15 cellular contexts compared by ENCODE assay signal in the genomic region with DNA sequence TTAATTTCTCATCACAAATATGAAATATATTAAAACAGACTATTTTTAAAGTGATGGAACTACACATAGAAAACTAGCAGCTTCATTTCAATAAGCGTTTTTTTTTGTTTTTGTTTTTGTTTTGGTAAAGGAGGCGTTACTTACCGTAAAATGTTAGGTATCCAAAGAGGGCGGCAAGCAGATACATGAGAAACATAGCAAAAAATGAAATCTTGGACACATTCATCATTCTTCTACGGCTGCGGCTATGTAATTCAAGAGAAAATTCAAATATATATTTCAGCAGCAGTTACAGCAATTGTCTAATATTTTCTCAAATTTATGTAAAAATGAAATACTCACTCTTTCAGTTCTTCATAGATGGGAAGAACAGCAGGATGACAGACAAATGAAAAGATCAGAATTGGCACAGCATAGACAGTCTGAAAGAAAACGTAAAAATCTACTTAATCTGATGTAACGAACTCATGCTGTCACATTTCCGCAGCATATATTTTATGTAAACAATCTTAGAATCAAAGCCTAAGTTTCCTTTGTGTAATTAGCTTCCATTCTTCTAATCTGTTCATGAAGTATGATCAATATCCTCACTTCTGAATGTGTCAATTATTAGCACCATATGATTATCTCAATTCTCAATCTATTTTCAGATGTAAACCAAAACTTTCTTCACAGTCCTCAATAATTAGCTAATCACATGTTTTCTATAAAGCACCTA. TPM values are rescaled to one million over a fixed set of nuclear protein-coding genes. Genes with fewer than 3 reads are reported as not detected.
DNase-seq lines count a peak whose midpoint lies in the region; ATAC-seq and TF ChIP-seq lines count a peak whose summit lies in the region.
"Had no signal": no experiment of that assay in that cellular context is flagged by ENCODE, and none has a peak within 500 bp of the region (broad histone marks: within the 10 kb centered on the region; RNA-seq: fewer than 3 reads in every experiment).

No MANE protein-coding gene starts in this region.

- no peak overlapping the region for H3K4me3 Mint-ChIP-seq in CD8-positive, alpha-beta T cell
- peak overlapping the region; percentile 21 for H3K4me3 Mint-ChIP-seq in progenitor cell of endocrine pancreas (ENCODE audit: low read depth)
- H3K4me3 Mint-ChIP-seq: activated CD4-positive, alpha-beta T cell treated with anti-CD3 and anti-CD28 coated beads, Interleukin-2, amount 10 ng/mL, durations not matched to agents 24 days and 14 days; CD14-positive monocyte had no signal

- POLR2A ChIA-PET in CD8-positive, alpha-beta T cell (lab: Charles Lee): interaction anchor here (0.7 to 1.8 kb wide), 2 partner anchors 7 to 168 kb away, joined by 3 to 9 read pairs; no protein-coding TSS in a partner anchor

- peaks cover 93% of the 10 kb centered on the region for H3K36me3 Mint-ChIP-seq in CD8-positive, alpha-beta T cell
- peaks cover 73% of the 10 kb centered on the region for H3K36me3 Mint-ChIP-seq in progenitor cell of endocrine pancreas (ENCODE audit: insufficient read depth)

- peak overlapping the region; percentile 86 for H3K27ac Mint-ChIP-seq in CD8-positive, alpha-beta T cell
- H3K27ac Mint-ChIP-seq in progenitor cell of endocrine pancreas: peak overlapping the region; percentile 69
- H3K27ac Mint-ChIP-seq: activated CD4-positive, alpha-beta T cell treated with anti-CD3 and anti-CD28 coated beads, Interleukin-2, amount 10 ng/mL, durations not matched to agents 24 days and 14 days had no signal

- peaks cover 57% of the 10 kb centered on the region for H3K4me1 ChIP-seq in CD8-positive, alpha-beta T cell (ENCODE audit: insufficient read depth, low read length)
- H3K4me1 ChIP-seq in foreskin keratinocyte: peaks cover 58% of the 10 kb centered on the region

- H3K27me3 Mint-ChIP-seq in CD8-positive, alpha-beta T cell (ENCODE audit: low read depth): no peaks in the 10 kb centered on the region
- no peaks in the 10 kb centered on the region for H3K27me3 Mint-ChIP-seq in progenitor cell of endocrine pancreas
- H3K27me3 Mint-ChIP-seq: activated CD4-positive, alpha-beta T cell treated with anti-CD3 and anti-CD28 coated beads, Interleukin-2, amount 10 ng/mL, durations not matched to agents 24 days and 14 days had no signal

- DNase-seq in CD8-positive, alpha-beta T cell: no peak
- DNase-seq in coronary artery (ENCODE audit: low spot score) (no peak), progenitor cell of endocrine pancreas (ENCODE audit: low spot score, unreplicated experiment) (no peak), foreskin keratinocyte (no peak), AG08395 (ENCODE audit: low spot score) (no peak)
- no peak for DNase-seq in stimulated activated CD4-positive, alpha-beta T cell treated with anti-CD3 and anti-CD28 coated beads, Interleukin-4, amount 100 ng/mL, for 4 hours
- DNase-seq: activated CD4-positive, alpha-beta T cell treated with anti-CD3 and anti-CD28 coated beads, Interleukin-2, amount 10 ng/mL, durations not matched to agents 24 days and 14 days; foreskin melanocyte; mucosa of descending colon; NCI-H446 treated with DMSO at 0.1 percent for 48 hours; OCI-M1 had no signal

- CTCF ChIA-PET in CD8-positive, alpha-beta T cell (lab: Charles Lee): interaction anchor here (1.1 to 1.8 kb wide), 3 partner anchors 298 to 314 kb away, joined by 3 to 5 read pairs (median 3); no protein-coding TSS in a partner anchor

- H3K9me3 ChIP-seq in CD8-positive, alpha-beta T cell (ENCODE audit: low read length): no peaks in the 10 kb centered on the region
- H3K9me3 ChIP-seq: mucosa of descending colon, vagina had no signal

- no peak overlapping the region for H3K4me3 ChIP-seq in CD8-positive, alpha-beta T cell (ENCODE audit: low read depth, low read length)
- peak overlapping the region; percentile 90 for H3K4me3 ChIP-seq in coronary artery
- H3K4me3 ChIP-seq: mucosa of descending colon had no signal

- ATAC-seq in CD8-positive, alpha-beta T cell: no peak
- no peak for ATAC-seq in HG02938 (IDR thresholded peaks at IDR 0.05; ENCODE audit: unreplicated experiment)
- ATAC-seq in foreskin keratinocyte: no peak
- ATAC-seq: mucosa of descending colon had no signal

- no peaks in the 10 kb centered on the region for H3K9me3 Mint-ChIP-seq in CD8-positive, alpha-beta T cell
- no peaks in the 10 kb centered on the region for H3K9me3 Mint-ChIP-seq in progenitor cell of endocrine pancreas (ENCODE audit: low read depth)
- H3K9me3 Mint-ChIP-seq: activated CD4-positive, alpha-beta T cell treated with anti-CD3 and anti-CD28 coated beads, Interleukin-2, amount 10 ng/mL, durations not matched to agents 24 days and 14 days; CD14-positive monocyte had no signal

- TF ChIP-seq CTCF in CD8-positive, alpha-beta T cell (IDR thresholded peaks at IDR 0.05): no peak
- TF ChIP-seq CTCF in coronary artery (IDR thresholded peaks at IDR 0.05) (no peak), progenitor cell of endocrine pancreas (IDR thresholded peaks at IDR 0.05; ENCODE audit: unreplicated experiment) (no peak), foreskin keratinocyte (conservative IDR thresholded peaks at IDR 0.05) (no peak)

- H3K27ac ChIP-seq in CD8-positive, alpha-beta T cell (ENCODE audit: low read depth, low read length): no peak overlapping the region
- H3K27ac ChIP-seq in coronary artery (no peak overlapping the region), foreskin keratinocyte (no peak overlapping the region)

- intact Hi-C loops in CD8-positive, alpha-beta T cell (cut with DNase I, micrococcal nuclease): no loop called here

- no peaks in the 10 kb centered on the region for H3K27me3 ChIP-seq in CD8-positive, alpha-beta T cell (ENCODE audit: insufficient read depth, low read length)
- H3K27me3 ChIP-seq in foreskin keratinocyte: no peaks in the 10 kb centered on the region
- H3K27me3 ChIP-seq: vagina had no signal

- H3K36me3 ChIP-seq in CD8-positive, alpha-beta T cell (ENCODE audit: insufficient read depth, low read length): peaks cover 80% of the 10 kb centered on the region

- peaks cover 76% of the 10 kb centered on the region for H3K4me1 Mint-ChIP-seq in CD8-positive, alpha-beta T cell (ENCODE audit: low read depth)
- peaks cover 48% of the 10 kb centered on the region for H3K4me1 Mint-ChIP-seq in progenitor cell of endocrine pancreas (ENCODE audit: low read depth)

TF ChIP-seq in PFSK-1, 5 proteins besides CTCF, POLR2A, EP300 and RAD21:
- TF ChIP-seq POLR2AphosphoS5 (IDR thresholded peaks at IDR 0.05; ENCODE audit: low read depth, low read length): peak; percentile 11; the same call in 1 of the 2 replicates
- TF ChIP-seq SIN3A (IDR thresholded peaks at IDR 0.05; ENCODE audit: borderline replicate concordance, insufficient read depth, low read length): no peak

RNA-seq across cellular contexts. Expression of a gene that starts 8.8 kb away (rescaled TPM):
- 100 to 1,000 TPM; 268 to 279 TPM for total RNA-seq in CD8-positive, alpha-beta T cell
- 101 TPM for polyA plus RNA-seq in PFSK-1 (2012; ENCODE audit: insufficient read length, low read depth)
- total RNA-seq in progenitor cell of endocrine pancreas (216 and 224 TPM in 2 replicates), foreskin keratinocyte (385 and 423 TPM in 2 replicates)
- 74.9 and 102 TPM in 2 replicates for polyA plus RNA-seq in foreskin keratinocyte
